Comparison of ENCODE assay signal across 1 cellular context in the genomic region with DNA sequence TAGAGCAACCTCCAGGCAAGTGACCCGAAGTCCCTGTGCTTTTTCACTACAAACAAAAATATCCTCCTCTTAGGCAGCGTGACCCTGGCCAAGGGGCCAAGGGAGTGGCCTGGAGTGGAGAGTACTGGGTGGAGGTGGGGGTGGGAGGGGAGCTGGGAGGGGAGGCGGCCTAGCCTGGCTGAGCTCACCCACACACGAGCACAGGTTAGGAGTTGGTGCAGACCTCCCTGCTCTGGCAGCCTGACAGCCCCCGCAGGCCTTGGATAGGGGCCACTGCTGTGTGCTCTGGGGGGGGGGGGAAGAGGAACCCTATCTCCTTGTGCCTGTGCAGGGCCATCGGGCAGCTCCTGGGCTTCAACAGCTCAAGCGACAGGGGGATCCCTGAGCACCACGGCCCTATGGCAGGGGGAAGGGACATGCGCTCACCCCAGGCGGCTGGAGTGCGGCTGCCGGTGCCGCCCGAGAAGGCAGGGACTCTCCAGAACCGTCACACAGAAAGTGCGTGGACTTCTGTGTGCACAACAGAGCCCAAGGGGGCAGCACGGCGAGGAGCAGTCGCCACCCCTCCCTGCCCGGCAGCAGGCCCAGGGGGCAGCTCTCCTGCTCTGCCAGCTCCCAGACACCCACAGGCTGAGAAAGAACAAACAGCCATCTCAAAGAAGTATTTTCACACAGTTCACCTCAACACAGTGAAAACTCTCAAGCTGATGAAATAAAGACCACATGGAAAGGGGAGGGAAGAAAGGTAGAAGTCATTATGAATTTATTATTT.
TF ChIP-seq lines count a peak whose summit lies in the region.

No MANE protein-coding gene starts in this region.

TF ChIP-seq in A549, 52 proteins besides CTCF, POLR2A, EP300 and RAD21 (continued from another document):
- TF ChIP-seq, protein P1, sequence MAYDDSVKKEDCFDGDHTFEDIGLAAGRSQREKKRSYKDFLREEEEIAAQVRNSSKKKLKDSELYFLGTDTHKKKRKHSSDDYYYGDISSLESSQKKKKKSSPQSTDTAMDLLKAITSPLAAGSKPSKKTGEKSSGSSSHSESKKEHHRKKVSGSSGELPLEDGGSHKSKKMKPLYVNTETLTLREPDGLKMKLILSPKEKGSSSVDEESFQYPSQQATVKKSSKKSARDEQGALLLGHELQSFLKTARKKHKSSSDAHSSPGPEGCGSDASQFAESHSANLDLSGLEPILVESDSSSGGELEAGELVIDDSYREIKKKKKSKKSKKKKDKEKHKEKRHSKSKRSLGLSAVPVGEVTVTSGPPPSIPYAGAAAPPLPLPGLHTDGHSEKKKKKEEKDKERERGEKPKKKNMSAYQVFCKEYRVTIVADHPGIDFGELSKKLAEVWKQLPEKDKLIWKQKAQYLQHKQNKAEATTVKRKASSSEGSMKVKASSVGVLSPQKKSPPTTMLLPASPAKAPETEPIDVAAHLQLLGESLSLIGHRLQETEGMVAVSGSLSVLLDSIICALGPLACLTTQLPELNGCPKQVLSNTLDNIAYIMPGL (CRISPR knock-in tag; IDR thresholded peaks at IDR 0.05; ENCODE audit: borderline replicate concordance) = no peak
- TF ChIP-seq GATA3 (IDR thresholded peaks at IDR 0.05; ENCODE audit: borderline replicate concordance) (0 out of 2 replicates have a peak, but pooled peaks have one; percentile 4), TFCP2L1 (CRISPR knock-in tag; IDR thresholded peaks at IDR 0.05) (no peak), FOXS1 (CRISPR knock-in tag; IDR thresholded peaks at IDR 0.05) (no peak), POLR2AphosphoS2 (conservative IDR thresholded peaks at IDR 0.05; ENCODE audit: low read length) (0 out of 2 replicates have a peak, but pooled peaks have one; percentile 14)
- TF ChIP-seq, protein P2, sequence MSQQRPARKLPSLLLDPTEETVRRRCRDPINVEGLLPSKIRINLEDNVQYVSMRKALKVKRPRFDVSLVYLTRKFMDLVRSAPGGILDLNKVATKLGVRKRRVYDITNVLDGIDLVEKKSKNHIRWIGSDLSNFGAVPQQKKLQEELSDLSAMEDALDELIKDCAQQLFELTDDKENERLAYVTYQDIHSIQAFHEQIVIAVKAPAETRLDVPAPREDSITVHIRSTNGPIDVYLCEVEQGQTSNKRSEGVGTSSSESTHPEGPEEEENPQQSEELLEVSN (IDR thresholded peaks at IDR 0.05; ENCODE audit: borderline replicate concordance, low read depth) = 0 out of 2 replicates have a peak, but pooled peaks have one; percentile 8
